In genomic region chr14:68476212-68476964, GRCh38 we compare ENCODE assay signal across 9 cellular contexts.
DNase-seq lines count a peak whose midpoint lies in the region; ATAC-seq and TF ChIP-seq lines count a peak whose summit lies in the region.
"Had no signal": no experiment of that assay in that cellular context is flagged by ENCODE, and none has a peak within 500 bp of the region (broad histone marks: within the 10 kb centered on the region; RNA-seq: fewer than 3 reads in every experiment).

No MANE protein-coding gene starts in this region.

- H3K27ac Mint-ChIP-seq in naive B cell = peak overlapping the region; percentile 97 to 99 (median 99)
- H3K27ac Mint-ChIP-seq: T-helper 1 cell treated with Interleukin-12 subunit alpha and Interleukin-12 subunit beta and Interleukin-4 antibody, amounts not matched to agents 30 μg/mL and 1 μg/mL, for 36 hours had no signal

- peak; percentile 73 for ATAC-seq in GM21825 (IDR thresholded peaks at IDR 0.05; ENCODE audit: unreplicated experiment)
- peak; percentile 98 to 99 for ATAC-seq in naive B cell (ENCODE audit: low read depth in 2 of 2)

- no peaks in the 10 kb centered on the region for H3K36me3 Mint-ChIP-seq in naive B cell

- CTCF ChIA-PET in GM10248 (lab: Yijun Ruan, JAX) = interaction anchor here (1.2 to 2.9 kb wide), 5 partner anchors 8 to 340 kb away, joined by 3 to 10 read pairs (median 6); no protein-coding TSS in a partner anchor

- peaks cover 73 to 94% (median 93%) of the 10 kb centered on the region in 3 donors for H3K4me1 Mint-ChIP-seq in naive B cell

- POLR2A ChIA-PET in GM10248 (lab: Yijun Ruan, JAX) = interaction anchor here (0.6 to 1.2 kb wide), 2 partner anchors 18 to 74 kb away, joined by 6 to 8 read pairs; no protein-coding TSS in a partner anchor

- peak overlapping the region in 7 of 8 donors; percentile 18 to 85 (median 69) for H3K4me3 Mint-ChIP-seq in naive B cell
- H3K4me3 Mint-ChIP-seq: T-helper 1 cell treated with Interleukin-12 subunit alpha and Interleukin-12 subunit beta and Interleukin-4 antibody, amounts not matched to agents 30 μg/mL and 1 μg/mL, for 36 hours had no signal

- no peak for TF ChIP-seq CTCF in GM10248 (IDR thresholded peaks at IDR 0.05; ENCODE audit: control extremely low read depth, extremely low read depth, low read depth, missing control alignments)

- no peaks in the 10 kb centered on the region for H3K27me3 Mint-ChIP-seq in naive B cell

- no peaks in the 10 kb centered on the region for H3K9me3 Mint-ChIP-seq in naive B cell

- DNase-seq in GM10248 (ENCODE audit: extremely low spot score) (peak; percentile 54), NCI-H226 (peak; percentile 59), epidermal melanocyte (ENCODE audit: insufficient read length, low spot score) (peak; percentile 58), naive B cell (peak; percentile 83), HuH-7.5 (ENCODE audit: low spot score) (no peak), OCI-M2 (lab: John Stamatoyannopoulos, UW; ENCODE audit: unreplicated experiment) (no peak), GF-D8 (lab: John Stamatoyannopoulos, UW) (no peak)

Comparison
In these comparisons a context has a peak if more than half of its experiments do, and no peak if none do; other contexts are left out.
1. DNase-seq: peak in GM10248 (single experiment), NCI-H226 (single experiment), epidermal melanocyte (single experiment) and naive B cell (single experiment); none in HuH-7.5 (single experiment), OCI-M2 (single experiment) and GF-D8 (single experiment).